Comparison of ENCODE assay signal across 23 cellular contexts in the genomic region with DNA sequence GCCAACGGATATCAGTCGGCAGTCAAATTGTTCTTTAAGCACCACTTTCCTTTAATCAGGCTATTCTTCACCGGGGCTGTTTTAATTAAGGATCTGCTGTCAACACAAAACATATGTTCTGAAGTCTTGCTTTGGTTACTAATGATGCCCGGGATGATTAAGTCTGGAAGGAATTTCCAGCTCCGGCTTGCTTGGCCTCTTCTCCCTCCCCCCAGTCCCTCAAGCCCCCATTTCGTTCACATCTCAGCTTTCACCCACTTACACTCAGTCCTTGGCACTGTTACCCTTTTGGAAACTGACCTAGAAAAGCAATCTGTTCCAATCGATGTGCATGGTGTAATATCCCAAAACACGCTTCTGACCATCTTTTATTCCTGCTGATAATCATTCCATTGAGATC.
DNase-seq lines count a peak whose midpoint lies in the region; ATAC-seq and TF ChIP-seq lines count a peak whose summit lies in the region.
"Had no signal": no experiment of that assay in that cellular context is flagged by ENCODE, and none has a peak within 500 bp of the region (broad histone marks: within the 10 kb centered on the region; RNA-seq: fewer than 3 reads in every experiment).

No MANE protein-coding gene starts in this region.

- CTCF ChIA-PET in A673 (lab: Charles Lee): no interaction called here

- 45 to 70% methylated on average over 8 of the region's 8 CpGs for WGBS in lung, 2 donors

- H3K36me3 ChIP-seq in A673 (ENCODE audit: insufficient read depth, low read length, poor library complexity, severe bottlenecking) (no peaks in the 10 kb centered on the region), lung (ENCODE audit: control insufficient read depth in 2 of 2, insufficient read depth in 2 of 2, low read length in 2 of 2) (no peaks in the 10 kb centered on the region), BE2C (no peaks in the 10 kb centered on the region)

- H3K27me3 ChIP-seq in A673 (replicated peaks; ENCODE audit: insufficient read depth, low read depth, low read length, poor library complexity) (peaks cover 21% of the 10 kb centered on the region), lung (ENCODE audit: control insufficient read depth, insufficient read depth) (peaks cover 3% of the 10 kb centered on the region), BE2C (peaks cover 19% of the 10 kb centered on the region), foreskin keratinocyte (no peaks in the 10 kb centered on the region)

- intact Hi-C loops in A673 (cut with micrococcal nuclease; ENCODE audit: unreplicated experiment): loop anchor here (10.0 kb wide), 1 partner anchor 224 kb away; no protein-coding TSS in a partner anchor

- no peaks in the 10 kb centered on the region for H3K9me3 ChIP-seq in A673 (ENCODE audit: low read depth, low read length, poor library complexity, severe bottlenecking)
- H3K9me3 ChIP-seq in lung (ENCODE audit: control insufficient read depth in 2 of 2, insufficient read depth in 1 of 2, low read length in 1 of 2): peaks cover 0 to 7% of the 10 kb centered on the region in 2 donors
- H3K9me3 ChIP-seq in BE2C: no peaks in the 10 kb centered on the region
- H3K9me3 ChIP-seq: A549 had no signal

- H3K4me1 ChIP-seq in A673 (ENCODE audit: insufficient read depth, low read length, poor library complexity, severe bottlenecking) (no peaks in the 10 kb centered on the region), lung (ENCODE audit: control insufficient read depth in 2 of 2, insufficient read depth in 2 of 2, low read length in 2 of 2) (no peaks in the 10 kb centered on the region), BE2C (no peaks in the 10 kb centered on the region), foreskin keratinocyte (no peaks in the 10 kb centered on the region)
- H3K4me1 ChIP-seq: A549 had no signal

- no TSS peak for BruUV-seq in A673 (replicated peaks; lab: Mats Ljungman, UMichigan)

- H3K27ac ChIP-seq in A673 (ENCODE audit: low read depth, low read length, poor library complexity, severe bottlenecking) (no peak overlapping the region), lung (ENCODE audit: low read depth in 1 of 2, low read length in 1 of 2) (no peak overlapping the region), foreskin keratinocyte (no peak overlapping the region)
- H3K27ac ChIP-seq: A549, VCaP had no signal

- ATAC-seq in lung (ENCODE audit: insufficient read depth, low FRiP score): peak; percentile 27
- ATAC-seq in GM19351 (IDR thresholded peaks at IDR 0.05; ENCODE audit: unreplicated experiment): no peak
- ATAC-seq in foreskin keratinocyte: no peak
- ATAC-seq: A549; GM23338; naive thymus-derived CD4-positive, alpha-beta T cell had no signal

- TF ChIP-seq CTCF in A673 (conservative IDR thresholded peaks at IDR 0.05; ENCODE audit: low read depth, low read length) (no peak), choroid plexus epithelial cell (conservative IDR thresholded peaks at IDR 0.05; ENCODE audit: low read depth, low read length) (no peak), lung (IDR thresholded peaks at IDR 0.05; ENCODE audit: control extremely low read depth, extremely low read depth) (no peak), BE2C (IDR thresholded peaks at IDR 0.05; ENCODE audit: low read depth, low read length) (no peak), foreskin keratinocyte (conservative IDR thresholded peaks at IDR 0.05) (no peak)

- DNase-seq in A673 (ENCODE audit: low spot score): peak; percentile 18
- peak; percentile 75 for DNase-seq in M059J (ENCODE audit: low read depth)
- DNase-seq in choroid plexus epithelial cell (ENCODE audit: low read depth): peak; percentile 13
- DNase-seq in lung (ENCODE audit: low spot score): no peak
- DNase-seq in BE2C: no peak
- no peak for DNase-seq in AML-193 (lab: John Stamatoyannopoulos, UW)
- DNase-seq in foreskin keratinocyte: no peak
- DNase-seq: activated CD4-positive, alpha-beta T cell treated with anti-CD3 and anti-CD28 coated beads, Interleukin-2, amount 50 U/mL, for 1 hour; activated gamma-delta T cell; CD4-positive, alpha-beta T cell; erythroblast; GF-D8; MM.1S; NCI-H1436 treated with DMSO at 0.1 percent for 48 hours; NCI-H2171; NCI-H69; retina; Right ventricle myocardium superior had no signal

- no peak overlapping the region for H3K4me3 ChIP-seq in A673 (ENCODE audit: low read depth, low read length, poor library complexity, severe bottlenecking)
- no peak overlapping the region for H3K4me3 ChIP-seq in choroid plexus epithelial cell (ENCODE audit: low read depth, low read length)
- no peak overlapping the region for H3K4me3 ChIP-seq in lung
- H3K4me3 ChIP-seq in BE2C (ENCODE audit: low read depth, low read length): no peak overlapping the region
- H3K4me3 ChIP-seq: A549, GM23338 had no signal

- POLR2A ChIA-PET in A673 (lab: Charles Lee; ENCODE audit: low non-redundant PET): no interaction called here

Comparison
In these comparisons a context has a peak if more than half of its experiments do, and no peak if none do; other contexts are left out.
1. DNase-seq: peak in A673 (single experiment), M059J (single experiment) and choroid plexus epithelial cell (single experiment); none in lung (single experiment), BE2C (single experiment), AML-193 (0 of 2) and foreskin keratinocyte (0 of 2).